21 cellular contexts compared by ENCODE assay signal in the genomic region with DNA sequence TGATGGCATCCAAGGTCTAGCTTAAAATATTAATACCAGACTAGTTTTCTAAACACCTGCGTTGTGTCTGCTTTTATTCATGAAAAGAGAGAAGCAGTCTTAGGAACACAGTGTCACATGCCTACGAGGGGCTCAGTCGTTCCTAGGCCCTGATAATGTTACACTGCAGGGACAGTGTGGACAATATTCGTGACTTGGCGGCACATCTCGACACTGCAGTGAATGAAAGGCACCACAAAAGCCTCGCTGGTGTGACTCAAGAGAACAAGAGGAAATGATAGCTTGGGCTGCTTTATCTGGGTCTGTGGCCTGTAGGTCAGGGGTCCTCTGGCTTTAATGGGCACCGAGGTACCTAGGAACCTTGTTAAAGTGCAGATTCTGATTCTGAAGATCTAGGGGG.
DNase-seq lines count a peak whose midpoint lies in the region; FAIRE-seq and TF ChIP-seq lines count a peak whose summit lies in the region.
"Had no signal": no experiment of that assay in that cellular context is flagged by ENCODE, and none has a peak within 500 bp of the region (broad histone marks: within the 10 kb centered on the region; RNA-seq: fewer than 3 reads in every experiment).

No MANE protein-coding gene starts in this region.

- FAIRE-seq in HTR-8/SVneo (lab: Jason Lieb, UNC), result no peak
- FAIRE-seq: A549, H54, HepG2 had no signal

- H4K20me1 ChIP-seq in neural progenitor cell (ENCODE audit: low read depth), result no peaks in the 10 kb centered on the region
- no peaks in the 10 kb centered on the region for H4K20me1 ChIP-seq in GM23248 (ENCODE audit: insufficient read depth)
- H4K20me1 ChIP-seq: BLaER1 treated with 17β-estradiol and CSF1 and Interleukin-3, amounts not matched to agents 10 nM and 100 nM had no signal

- TF ChIP-seq CTCF in endodermal cell (conservative IDR thresholded peaks at IDR 0.05), result no peak
- TF ChIP-seq CTCF in neural progenitor cell (IDR thresholded peaks at IDR 0.05), result no peak
- TF ChIP-seq CTCF in ovary (IDR thresholded peaks at IDR 0.05), result no peak

- H3K9me2 ChIP-seq in GM23248 (ENCODE audit: insufficient read depth), result no peaks in the 10 kb centered on the region

- in situ Hi-C loops in GM23248 (cut with MboI), result no loop called here

- H3K4me2 ChIP-seq in neural progenitor cell (peak overlapping the region; percentile 26), GM23248 (ENCODE audit: unreplicated experiment) (no peak overlapping the region)
- H3K4me2 ChIP-seq: A549, GM23338 had no signal

- no peak for TF ChIP-seq EP300 in ovary (IDR thresholded peaks at IDR 0.05)

- H3K9me3 Mint-ChIP-seq in endodermal cell (no peaks in the 10 kb centered on the region), neural progenitor cell (no peaks in the 10 kb centered on the region)
- H3K9me3 Mint-ChIP-seq: CD8-positive, alpha-beta T cell; GM23338; HFFc6 had no signal

- no peaks in the 10 kb centered on the region for H3K27me3 Mint-ChIP-seq in endodermal cell (ENCODE audit: insufficient read depth)
- H3K27me3 Mint-ChIP-seq in neural progenitor cell (ENCODE audit: insufficient read depth, low read depth), result no peaks in the 10 kb centered on the region
- H3K27me3 Mint-ChIP-seq: IgD-negative memory B cell had no signal

- CTCF ChIA-PET in HEK293T (lab: Yijun Ruan, JAX), result interaction anchor here (0.6 kb wide), 1 partner anchor 61 kb away, joined by 3 read pairs; no protein-coding TSS in a partner anchor

- no peak for TF ChIP-seq POLR2A in ovary (IDR thresholded peaks at IDR 0.05)

- H3K36me3 ChIP-seq in endodermal cell (ENCODE audit: control insufficient read depth, insufficient read depth, low read length), result peaks cover 83% of the 10 kb centered on the region
- no peaks in the 10 kb centered on the region for H3K36me3 ChIP-seq in neural progenitor cell
- H3K36me3 ChIP-seq in stomach smooth muscle (ENCODE audit: control insufficient read depth in 2 of 2, insufficient read depth in 2 of 2, low read length in 2 of 2), result peaks cover 12 to 24% of the 10 kb centered on the region in 2 donors
- H3K36me3 ChIP-seq in GM23248 (ENCODE audit: low read depth), result peaks cover 17% of the 10 kb centered on the region; the same call in 1 of the 2 replicates
- no peaks in the 10 kb centered on the region for H3K36me3 ChIP-seq in ovary
- H3K36me3 ChIP-seq: BLaER1 treated with 17β-estradiol and CSF1 and Interleukin-3, amounts not matched to agents 10 nM and 100 nM had no signal

- H3K4me1 Mint-ChIP-seq in endodermal cell (peaks cover 10% of the 10 kb centered on the region), neural progenitor cell (peaks cover 31% of the 10 kb centered on the region)
- H3K4me1 Mint-ChIP-seq: B cell, GM23338, IgD-negative memory B cell had no signal

- H3K27ac Mint-ChIP-seq in endodermal cell, result no peak overlapping the region
- H3K27ac Mint-ChIP-seq in neural progenitor cell, result no peak overlapping the region
- H3K27ac Mint-ChIP-seq: B cell; CD8-positive, alpha-beta T cell; GM23338; IgD-negative memory B cell had no signal

- H3K27ac ChIP-seq in endodermal cell (ENCODE audit: low read depth, low read length) (no peak overlapping the region), neural progenitor cell (no peak overlapping the region), stomach smooth muscle (ENCODE audit: low read length) (peak overlapping the region; percentile 41), GM23248 (no peak overlapping the region), ovary (peak overlapping the region in 1 of 2 donors; percentile 24)
- H3K27ac ChIP-seq: A549; BLaER1 treated with 17β-estradiol and CSF1 and Interleukin-3, amounts not matched to agents 10 nM and 100 nM had no signal

- H3K36me3 Mint-ChIP-seq in endodermal cell (ENCODE audit: low read depth), result peaks cover 6% of the 10 kb centered on the region
- peaks cover 10% of the 10 kb centered on the region for H3K36me3 Mint-ChIP-seq in neural progenitor cell
- H3K36me3 Mint-ChIP-seq: CD8-positive, alpha-beta T cell had no signal

- POLR2A ChIA-PET in HEK293T (lab: Yijun Ruan, JAX), result no interaction called here

- no peak overlapping the region for H3K9ac ChIP-seq in endodermal cell (ENCODE audit: extremely low read depth, low read length, poor library complexity, severe bottlenecking)
- no peak overlapping the region for H3K9ac ChIP-seq in neural progenitor cell
- no peak overlapping the region for H3K9ac ChIP-seq in stomach smooth muscle (ENCODE audit: low read length in 2 of 2)
- no peak overlapping the region for H3K9ac ChIP-seq in GM23248
- H3K9ac ChIP-seq: BLaER1 treated with 17β-estradiol and CSF1 and Interleukin-3, amounts not matched to agents 10 nM and 100 nM had no signal

- H3K4me1 ChIP-seq in endodermal cell (ENCODE audit: control insufficient read depth, insufficient read depth, low read length), result peaks cover 4% of the 10 kb centered on the region
- peaks cover 23% of the 10 kb centered on the region for H3K4me1 ChIP-seq in neural progenitor cell
- H3K4me1 ChIP-seq in stomach smooth muscle (ENCODE audit: control insufficient read depth, insufficient read depth, low read length), result peaks cover 23% of the 10 kb centered on the region
- H3K4me1 ChIP-seq in GM23248 (ENCODE audit: insufficient read depth), result peaks cover 26% of the 10 kb centered on the region
- H3K4me1 ChIP-seq in ovary (ENCODE audit: insufficient read depth), result peaks cover 17% of the 10 kb centered on the region
- H3K4me1 ChIP-seq: A549 had no signal

- H3K4me3 Mint-ChIP-seq in endodermal cell (no peak overlapping the region), neural progenitor cell (no peak overlapping the region)
- H3K4me3 Mint-ChIP-seq: B cell; CD8-positive, alpha-beta T cell; GM23338; HFFc6; IgD-negative memory B cell had no signal

- H3K79me2 ChIP-seq in neural progenitor cell (ENCODE audit: low read depth), result no peaks in the 10 kb centered on the region
- 0 out of 2 replicates have a peak, but pooled peaks cover 6% of the 10 kb centered on the region for H3K79me2 ChIP-seq in GM23248 (ENCODE audit: insufficient read depth)

- H3F3A ChIP-seq in neural progenitor cell (ENCODE audit: low read depth) (peaks cover 6% of the 10 kb centered on the region), GM23248 (ENCODE audit: insufficient read depth) (peaks cover 24% of the 10 kb centered on the region)

- intact Hi-C loops in ovary (cut with DNase I), result no loop called here

- H3K27me3 ChIP-seq in endodermal cell (ENCODE audit: control insufficient read depth, insufficient read depth, low read length, poor library complexity, severe bottlenecking) (no peaks in the 10 kb centered on the region), neural progenitor cell (no peaks in the 10 kb centered on the region), stomach smooth muscle (ENCODE audit: control insufficient read depth in 1 of 2, insufficient read depth in 2 of 2, low read length in 2 of 2) (no peaks in the 10 kb centered on the region), GM23248 (replicated peaks; ENCODE audit: insufficient read depth) (no peaks in the 10 kb centered on the region), ovary (no peaks in the 10 kb centered on the region)
- H3K27me3 ChIP-seq: BLaER1 treated with 17β-estradiol and CSF1 and Interleukin-3, amounts not matched to agents 10 nM and 100 nM had no signal

- no peak overlapping the region for H3K4me3 ChIP-seq in endodermal cell (ENCODE audit: low read length)
- H3K4me3 ChIP-seq in neural progenitor cell, result no peak overlapping the region
- H3K4me3 ChIP-seq in stomach smooth muscle (ENCODE audit: low read length in 2 of 2), result no peak overlapping the region
- H3K4me3 ChIP-seq in GM23248, result no peak overlapping the region
- H3K4me3 ChIP-seq in ovary, result no peak overlapping the region
- H3K4me3 ChIP-seq: A549; BLaER1 treated with 17β-estradiol and CSF1 and Interleukin-3, amounts not matched to agents 10 nM and 100 nM; GM23338 had no signal

- H3K9me3 ChIP-seq in endodermal cell (ENCODE audit: control insufficient read depth, low read length), result no peaks in the 10 kb centered on the region
- H3K9me3 ChIP-seq in neural progenitor cell (ENCODE audit: low read depth), result no peaks in the 10 kb centered on the region
- H3K9me3 ChIP-seq in stomach smooth muscle (ENCODE audit: control insufficient read depth in 2 of 2, low read length in 2 of 2), result no peaks in the 10 kb centered on the region
- no peaks in the 10 kb centered on the region for H3K9me3 ChIP-seq in GM23248 (ENCODE audit: low read depth)
- no peaks in the 10 kb centered on the region for H3K9me3 ChIP-seq in ovary
- H3K9me3 ChIP-seq: A549; BLaER1 treated with 17β-estradiol and CSF1 and Interleukin-3, amounts not matched to agents 10 nM and 100 nM had no signal

- 93 to 95% methylated on average over 8 of the region's 8 CpGs for WGBS in endodermal cell (ENCODE audit: insufficient coverage in 1 of 2, insufficient read length in 1 of 2), 2 experiments
- WGBS in GM23248 (ENCODE audit: low coverage in 1 of 2, low lambda C conversion rate in 2 of 2, missing lambda C conversion rate in 2 of 2), 2 experiments, result 91 to 92% methylated on average over 8 of the region's 8 CpGs
- 84 to 91% (median 90%) methylated on average over 8 of the region's 8 CpGs for WGBS in ovary, 3 donors

- peak; percentile 42 for DNase-seq in endodermal cell
- DNase-seq in neural progenitor cell (ENCODE audit: low spot score), result no peak
- no peak for DNase-seq in HEK293T (ENCODE audit: extremely low spot score)
- no peak for DNase-seq in HTR-8/SVneo (ENCODE audit: insufficient read length, low spot score)
- no peak for DNase-seq in GM23248
- DNase-seq in ovary, result no peak
- DNase-seq: Calu3; CD8-positive, alpha-beta T cell; DMS79 treated with DMSO at 0.1 percent for 48 hours; GF-D8; HCEC 1CT; HFFc6; KBM-7 had no signal

- H2AFZ ChIP-seq in neural progenitor cell (replicated peaks), result no peak overlapping the region
- H2AFZ ChIP-seq in GM23248, result no peak overlapping the region
- H2AFZ ChIP-seq: GM23338 had no signal

TF ChIP-seq in HEK293T, 16 proteins besides CTCF, POLR2A, EP300 and RAD21 (continues in another document):
- TF ChIP-seq SUZ12 (IDR thresholded peaks at IDR 0.05) (no peak), HDGF (IDR thresholded peaks at IDR 0.05; ENCODE audit: borderline replicate concordance) (no peak), NFRKB (IDR thresholded peaks at IDR 0.05) (no peak), LEF1 (IDR thresholded peaks at IDR 0.05; ENCODE audit: borderline replicate concordance) (no peak), ELF4 (IDR thresholded peaks at IDR 0.05) (no peak), TARDBP (IDR thresholded peaks at IDR 0.05) (no peak), ZNF384 (IDR thresholded peaks at IDR 0.05) (no peak), FOXA1 (IDR thresholded peaks at IDR 0.05) (no peak), BHLHE40 (IDR thresholded peaks at IDR 0.05; ENCODE audit: borderline replicate concordance) (no peak), CTBP1 (IDR thresholded peaks at IDR 0.05; ENCODE audit: borderline replicate concordance) (no peak), FOXK2 (IDR thresholded peaks at IDR 0.05) (no peak), ARNT (IDR thresholded peaks at IDR 0.05) (no peak), SP1 (IDR thresholded peaks at IDR 0.05) (no peak), L3MBTL2 (conservative IDR thresholded peaks at IDR 0.05) (no peak)
